In the genomic region with DNA sequence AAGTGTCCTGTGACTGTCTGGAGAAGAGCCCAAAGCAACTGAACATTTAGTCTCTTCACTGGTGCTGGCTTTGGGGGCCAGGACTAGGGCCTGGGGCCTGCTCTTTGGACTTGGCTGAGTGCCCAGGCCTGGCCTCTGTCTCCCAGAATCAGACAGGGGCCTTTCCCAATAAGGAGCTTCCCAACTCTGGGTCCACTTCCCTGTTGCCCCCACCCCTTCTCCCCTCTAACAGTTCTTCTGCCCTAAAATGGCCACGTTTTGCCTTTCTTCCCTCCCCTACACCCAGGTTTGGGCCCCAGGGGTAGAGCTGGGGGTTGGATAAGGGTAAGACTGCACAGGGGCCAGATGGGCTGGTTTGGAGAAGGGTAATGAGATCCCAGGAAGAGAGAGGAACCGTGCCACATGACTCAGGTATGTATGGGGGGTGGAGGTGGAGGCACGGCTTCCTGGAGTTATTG, we compare ENCODE assay signal across 17 cellular contexts. TPM values are rescaled to one million over a fixed set of nuclear protein-coding genes. Genes with fewer than 3 reads are reported as not detected.
DNase-seq lines count a peak whose midpoint lies in the region; ATAC-seq and TF ChIP-seq lines count a peak whose summit lies in the region.
"Had no signal": no experiment of that assay in that cellular context is flagged by ENCODE, and none has a peak within 500 bp of the region (broad histone marks: within the 10 kb centered on the region; RNA-seq: fewer than 3 reads in every experiment).

No MANE protein-coding gene starts in this region.

- peaks cover 9 to 16% of the 10 kb centered on the region in 2 donors for H3K4me1 ChIP-seq in mucosa of rectum (ENCODE audit: control insufficient read depth in 2 of 2, insufficient read depth in 2 of 2, low read length in 2 of 2)
- H3K4me1 ChIP-seq in urinary bladder (ENCODE audit: insufficient read depth) = peaks cover 4% of the 10 kb centered on the region

- H3K27ac ChIP-seq in mucosa of rectum (ENCODE audit: low read depth in 2 of 2, low read length in 2 of 2) (peak overlapping the region; percentile 31 to 34), urinary bladder (ENCODE audit: low read depth) (peak overlapping the region; percentile 4)

- no peak overlapping the region for H3K9ac ChIP-seq in mucosa of rectum (ENCODE audit: low read depth in 1 of 2, low read length in 2 of 2)

- no peaks in the 10 kb centered on the region for H3K9me3 ChIP-seq in mucosa of rectum (ENCODE audit: control insufficient read depth in 2 of 2, low read length in 2 of 2)

- TF ChIP-seq CTCF in epithelial cell of esophagus (IDR thresholded peaks at IDR 0.05; ENCODE audit: insufficient read depth, low read depth, low read length, missing control alignments) = no peak

- DNase-seq in Right ventricle myocardium superior (no peak), left cardiac atrium (no peak), epithelial cell of esophagus (ENCODE audit: low read depth) (peak; percentile 55), NCI-H69 (lab: John Stamatoyannopoulos, UW) (no peak), NCI-H1048 (lab: John Stamatoyannopoulos, UW) (no peak)
- DNase-seq: ACHN; activated CD8-positive, alpha-beta memory T cell treated with anti-CD3 and anti-CD28 coated beads, Interleukin-2, amount 50 U/mL, for 48 hours; DMS53; effector CD8-positive, alpha-beta T cell; midbrain; NCI-H1105; NCI-H510A had no signal

- peaks cover 0 to 3% of the 10 kb centered on the region in 2 donors for H3K27me3 ChIP-seq in mucosa of rectum (ENCODE audit: control insufficient read depth in 2 of 2, insufficient read depth in 2 of 2, low read length in 2 of 2)

- WGBS in urinary bladder = 55% methylated on average over 3 of the region's 3 CpGs

- intact Hi-C loops in Right ventricle myocardium superior (cut with DNase I) = no loop called here
- intact Hi-C loops in left cardiac atrium (cut with DNase I) = no loop called here

- H3K36me3 ChIP-seq in mucosa of rectum (ENCODE audit: control insufficient read depth in 2 of 2, insufficient read depth in 2 of 2, low read length in 2 of 2) (no peaks in the 10 kb centered on the region), urinary bladder (ENCODE audit: insufficient read depth) (no peaks in the 10 kb centered on the region)

- ATAC-seq in Right ventricle myocardium superior (ENCODE audit: poor library complexity) = peak; percentile 11
- ATAC-seq in left cardiac atrium = no peak
- no peak for ATAC-seq in GM21528 (IDR thresholded peaks at IDR 0.05; ENCODE audit: low FRiP score, unreplicated experiment)

- no peak overlapping the region for H3K4me3 ChIP-seq in epithelial cell of esophagus (ENCODE audit: low read length)
- H3K4me3 ChIP-seq in mucosa of rectum (ENCODE audit: low read length in 2 of 2) = no peak overlapping the region
- no peak overlapping the region for H3K4me3 ChIP-seq in urinary bladder (ENCODE audit: low read depth, low read length)

RNA-seq across cellular contexts. Expression of a gene that starts 10.0 kb away (rescaled TPM):
- total RNA-seq in Right ventricle myocardium superior (51.6 TPM), left cardiac atrium (100 to 1,000 TPM in 1 of 2 donors, 10 to 100 TPM in 1; 45.7 to 133 TPM), urinary bladder (139 TPM)
- polyA plus RNA-seq in urinary bladder = 702 TPM
- total RNA-seq: HT-29 had no signal

RNA-seq across cellular contexts. Expression of a gene that starts 44.4 kb away (rescaled TPM):
- total RNA-seq in Right ventricle myocardium superior (not detected), left cardiac atrium (1 to 10 TPM in 1 of 2 donors, not detected in 1; 1.0 TPM), urinary bladder (not detected)
- 0.30 TPM for polyA plus RNA-seq in urinary bladder
- total RNA-seq: HT-29 had no signal
- polyA plus RNA-seq: right cardiac atrium had no signal

RNA-seq across cellular contexts. Expression of a gene that starts 44.5 kb away (rescaled TPM):
- total RNA-seq in Right ventricle myocardium superior (10.7 TPM), left cardiac atrium (10 to 100 TPM; 20.4 to 24.2 TPM), urinary bladder (5.0 TPM)
- polyA plus RNA-seq in urinary bladder = 26.3 TPM
